15 cellular contexts compared by ENCODE assay signal in the genomic region with DNA sequence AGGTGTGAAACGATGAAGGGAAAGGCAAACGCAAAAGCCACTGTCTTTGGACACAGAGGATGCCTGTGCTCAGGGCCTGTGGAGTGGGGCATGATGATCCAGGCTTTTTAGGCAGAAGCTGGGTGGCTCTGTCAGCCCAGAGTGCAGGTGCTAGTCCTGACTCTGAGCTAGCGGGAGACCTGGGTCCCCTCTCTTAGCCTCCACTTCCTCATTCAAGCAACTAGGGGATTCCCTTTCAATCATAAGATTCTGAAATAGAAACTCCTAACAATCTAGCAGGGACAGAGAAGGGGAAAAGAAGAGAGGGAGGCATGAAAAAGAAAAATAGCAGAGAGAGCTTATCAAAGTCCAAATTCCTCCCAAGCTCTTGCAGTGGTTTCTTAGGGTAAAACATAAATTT. TPM values are rescaled to one million over a fixed set of nuclear protein-coding genes. Genes with fewer than 3 reads are reported as not detected.
DNase-seq lines count a peak whose midpoint lies in the region; ATAC-seq, FAIRE-seq and TF ChIP-seq lines count a peak whose summit lies in the region.
"Had no signal": no experiment of that assay in that cellular context is flagged by ENCODE, and none has a peak within 500 bp of the region (broad histone marks: within the 10 kb centered on the region; RNA-seq: fewer than 3 reads in every experiment).

No MANE protein-coding gene starts in this region.

- H3K27ac ChIP-seq in CD4-positive, alpha-beta memory T cell (ENCODE audit: low read depth, low read length), result no peak overlapping the region
- no peak overlapping the region for H3K27ac ChIP-seq in HepG2 (ENCODE audit: extremely low read length, insufficient read depth, low read length)
- H3K27ac ChIP-seq: C4-2B had no signal

- H3K36me3 ChIP-seq in CD4-positive, alpha-beta memory T cell (ENCODE audit: insufficient read depth, low read length), result no peaks in the 10 kb centered on the region
- H3K36me3 ChIP-seq in HepG2 (replicated peaks in 1 of 2; ENCODE audit: control insufficient read depth in 1 of 2, insufficient read depth in 2 of 2, low read length in 2 of 2), result no peaks in the 10 kb centered on the region
- H3K36me3 ChIP-seq: HAP-1 had no signal

- TF ChIP-seq CTCF in HepG2 (CRISPR knock-in tag; IDR thresholded peaks at IDR 0.05), result no peak

- CTCF ChIA-PET in CD4-positive, alpha-beta memory T cell (lab: Charles Lee; ENCODE audit: partially characterized antibody), result interaction anchor here (0.8 to 3.0 kb wide), 11 partner anchors 10 to 478 kb away, joined by 3 to 26 read pairs (median 4); no protein-coding TSS in a partner anchor
- CTCF ChIA-PET in activated CD4-positive, alpha-beta T cell treated with anti-CD3 and anti-CD28 coated beads, Interleukin-2, amount 10 ng/mL, durations not matched to agents 7 days and 5 days (lab: Charles Lee), result interaction anchor here (0.9 kb wide), 1 partner anchor 10 kb away, joined by 3 read pairs; no protein-coding TSS in a partner anchor
- CTCF ChIA-PET in HepG2 (lab: Yijun Ruan, JAX; ENCODE audit: low intra/inter-chr PET ratio, low total read pairs), result no interaction called here

- TF ChIP-seq EP300 in HepG2 (IDR thresholded peaks at IDR 0.05; ENCODE audit: low read depth in 2 of 2, low read length in 2 of 2) (no peak), HepG2 (CRISPR knock-in tag; IDR thresholded peaks at IDR 0.05; ENCODE audit: borderline replicate concordance) (no peak)

- H3K27me3 ChIP-seq in CD4-positive, alpha-beta memory T cell (ENCODE audit: insufficient read depth, low read length), result no peaks in the 10 kb centered on the region
- peaks cover 1 to 17% of the 10 kb centered on the region in 2 experiments; a peak in 3 of 5 replicates for H3K27me3 ChIP-seq in HepG2 (ENCODE audit: control insufficient read depth in 1 of 2, insufficient read depth in 2 of 2, low read length in 2 of 2)

- no peak overlapping the region for H3K9ac ChIP-seq in HepG2 (ENCODE audit: insufficient read depth, low read depth, low read length)

- H3K27ac Mint-ChIP-seq in CD4-positive, alpha-beta memory T cell, result peak overlapping the region; percentile 3 to 86 (median 57)
- H3K27ac Mint-ChIP-seq in activated CD4-positive, alpha-beta T cell treated with anti-CD3 and anti-CD28 coated beads, Interleukin-2, amount 10 ng/mL, durations not matched to agents 7 days and 5 days, result no peak overlapping the region

- POLR2A ChIA-PET in CD4-positive, alpha-beta memory T cell (lab: Charles Lee; ENCODE audit: partially characterized antibody), result interaction anchor here (0.6 to 1.7 kb wide), 4 partner anchors 26 to 498 kb away, joined by 3 to 6 read pairs (median 4); partner anchors contain the start of genes ADAT2 and PEX3
- POLR2A ChIA-PET in activated CD4-positive, alpha-beta T cell treated with anti-CD3 and anti-CD28 coated beads, Interleukin-2, amount 10 ng/mL, durations not matched to agents 7 days and 5 days (lab: Charles Lee), result no interaction called here
- POLR2A ChIA-PET in HepG2 (lab: Yijun Ruan, JAX), result no interaction called here

- H3K79me2 ChIP-seq in HepG2 (ENCODE audit: insufficient read depth, low read length), result no peaks in the 10 kb centered on the region

- no peaks in the 10 kb centered on the region for H4K20me1 ChIP-seq in HepG2 (ENCODE audit: insufficient read depth, low read length)

- H3K4me3 ChIP-seq in CD4-positive, alpha-beta memory T cell (ENCODE audit: low read length in 2 of 2), result no peak overlapping the region
- no peak overlapping the region for H3K4me3 ChIP-seq in HepG2 (replicated peaks in 1 of 3; ENCODE audit: insufficient read depth in 1 of 3, low read depth in 2 of 3, low read length in 3 of 3)
- H3K4me3 ChIP-seq: HAP-1 had no signal

- TF ChIP-seq POLR2A in HepG2 (IDR thresholded peaks at IDR 0.05; ENCODE audit: insufficient read depth in 1 of 2, low read depth in 2 of 2, low read length in 2 of 2), result no peak

- no peak overlapping the region for H3K4me2 ChIP-seq in HepG2 (ENCODE audit: low read depth, low read length)

- intact Hi-C loops in CD4-positive, alpha-beta memory T cell (cut with micrococcal nuclease), result loop anchor here (1.0 to 5.0 kb wide), 4 partner anchors 206 to 1060 kb away; no protein-coding TSS in a partner anchor
- intact Hi-C loops in HepG2 (cut with micrococcal nuclease; ENCODE audit: unreplicated experiment), result no loop called here

- no peak for TF ChIP-seq RAD21 in HepG2 (CRISPR knock-in tag; IDR thresholded peaks at IDR 0.05)

- no peak overlapping the region for H2AFZ ChIP-seq in HepG2 (ENCODE audit: low read length)

- FAIRE-seq in HepG2 (lab: Jason Lieb, UNC), result no peak

- ATAC-seq in GM19043 (IDR thresholded peaks at IDR 0.05; ENCODE audit: low read depth, unreplicated experiment), result peak; percentile 64
- ATAC-seq in HG02763 (IDR thresholded peaks at IDR 0.05; ENCODE audit: unreplicated experiment), result peak; percentile 70
- ATAC-seq in HG03575 (IDR thresholded peaks at IDR 0.05; ENCODE audit: extremely low read depth, insufficient number of reproducible peaks, low FRiP score, unreplicated experiment), result peak; percentile 49
- no peak for ATAC-seq in HepG2

- BruUV-seq in HepG2 (replicated peaks; lab: Mats Ljungman, UMichigan), result no TSS peak

- H3K9me3 ChIP-seq in CD4-positive, alpha-beta memory T cell (ENCODE audit: control insufficient read depth in 1 of 2, low read length in 2 of 2), result no peaks in the 10 kb centered on the region
- H3K9me3 ChIP-seq in HepG2 (ENCODE audit: low read length), result no peaks in the 10 kb centered on the region
- H3K9me3 ChIP-seq: HAP-1 had no signal

- peaks cover 6% of the 10 kb centered on the region for H3K4me1 ChIP-seq in CD4-positive, alpha-beta memory T cell (ENCODE audit: insufficient read depth, low read length)
- peaks cover 12% of the 10 kb centered on the region; the same call in 1 of the 2 replicates for H3K4me1 ChIP-seq in HepG2 (ENCODE audit: insufficient read depth, low read length)
- H3K4me1 ChIP-seq: HAP-1 had no signal

- no peaks in the 10 kb centered on the region for H3K27me3 Mint-ChIP-seq in CD4-positive, alpha-beta memory T cell
- H3K27me3 Mint-ChIP-seq in activated CD4-positive, alpha-beta T cell treated with anti-CD3 and anti-CD28 coated beads, Interleukin-2, amount 10 ng/mL, durations not matched to agents 7 days and 5 days, result no peaks in the 10 kb centered on the region

- H3K36me3 Mint-ChIP-seq in CD4-positive, alpha-beta memory T cell, result peaks cover 0 to 4% of the 10 kb centered on the region in 2 donors
- no peaks in the 10 kb centered on the region for H3K36me3 Mint-ChIP-seq in activated CD4-positive, alpha-beta T cell treated with anti-CD3 and anti-CD28 coated beads, Interleukin-2, amount 10 ng/mL, durations not matched to agents 7 days and 5 days (ENCODE audit: low read depth)

- 31% methylated on average over 3 of the region's 3 CpGs for WGBS in HepG2 (ENCODE audit: low lambda C conversion rate)

- DNase-seq in CD4-positive, alpha-beta memory T cell, result no peak
- no peak for DNase-seq in hippocampal formation (lab: John Stamatoyannopoulos, UW)
- DNase-seq in activated CD4-positive, alpha-beta T cell treated with anti-CD3 and anti-CD28 coated beads, Interleukin-2, amount 10 ng/mL, durations not matched to agents 7 days and 5 days, result no peak
- no peak for DNase-seq in HepG2 (ENCODE audit: low spot score)
- DNase-seq in AG20443 (ENCODE audit: low spot score), result no peak
- DNase-seq: central memory CD4-positive, alpha-beta T cell; foreskin fibroblast; NCI-H1092 treated with DMSO at 0.1 percent for 48 hours; SIG-M5; stimulated activated CD4-positive, alpha-beta T cell treated with anti-CD3 and anti-CD28 coated beads, Interleukin-1b, Interleukin-23, amount 100 ng/mL, for 48 hours had no signal

- no peak overlapping the region for H3K4me3 Mint-ChIP-seq in CD4-positive, alpha-beta memory T cell
- H3K4me3 Mint-ChIP-seq in activated CD4-positive, alpha-beta T cell treated with anti-CD3 and anti-CD28 coated beads, Interleukin-2, amount 10 ng/mL, durations not matched to agents 7 days and 5 days, result no peak overlapping the region

- no peaks in the 10 kb centered on the region for H3K9me3 Mint-ChIP-seq in CD4-positive, alpha-beta memory T cell
- H3K9me3 Mint-ChIP-seq in activated CD4-positive, alpha-beta T cell treated with anti-CD3 and anti-CD28 coated beads, Interleukin-2, amount 10 ng/mL, durations not matched to agents 7 days and 5 days, result no peaks in the 10 kb centered on the region

- in situ Hi-C loops in HepG2 (cut with HindIII; ENCODE audit: extremely low pct_ligation_motif_present, low pct_unique_long_range_greater_than_20kb), result no loop called here

- peaks cover 13 to 20% (median 16%) of the 10 kb centered on the region in 4 donors for H3K4me1 Mint-ChIP-seq in CD4-positive, alpha-beta memory T cell
- peaks cover 8% of the 10 kb centered on the region for H3K4me1 Mint-ChIP-seq in activated CD4-positive, alpha-beta T cell treated with anti-CD3 and anti-CD28 coated beads, Interleukin-2, amount 10 ng/mL, durations not matched to agents 7 days and 5 days

RNA-seq across cellular contexts. Expression of gene HIVEP2, which starts 7.6 kb away (rescaled TPM):
- total RNA-seq in CD4-positive, alpha-beta memory T cell, result 10 to 100 TPM; 90.6 to 92.7 TPM
- 10 to 100 TPM in 1 of 2 donors, 1 to 10 TPM in 1; 5.0 to 22.9 TPM for polyA plus RNA-seq in CD4-positive, alpha-beta memory T cell
- total RNA-seq in activated CD4-positive, alpha-beta T cell treated with anti-CD3 and anti-CD28 coated beads, Interleukin-2, amount 10 ng/mL, durations not matched to agents 7 days and 5 days, result 10 to 100 TPM; 30.2 to 35.4 TPM
- 3.4 and 5.4 TPM in 2 replicates for total RNA-seq in HepG2 (2016; rRNA removed; fragmentation: Illumina TruSeq; extraction: Trizol)
- 0.30 and 1.5 TPM in 2 replicates for total RNA-seq in HepG2 (2016; cell fraction: cytosol; rRNA removed; fragmentation: Illumina TruSeq; extraction: Trizol; ENCODE audit: low read depth)
- total RNA-seq in HepG2 (2016; cell fraction: insoluble cytoplasmic fraction; rRNA removed; fragmentation: Illumina TruSeq; extraction: Trizol), result 4.1 TPM in 2 replicates
- 1.2 and 1.8 TPM in 2 replicates for total RNA-seq in HepG2 (2016; cell fraction: membrane; rRNA removed; fragmentation: Illumina TruSeq; extraction: Trizol)
- total RNA-seq in HepG2 (2016; cell fraction: nucleus; rRNA removed; fragmentation: Illumina TruSeq; extraction: Trizol), result 4.9 and 5.6 TPM in 2 replicates
- polyA plus RNA-seq in HepG2 (2011; rRNA removed), result 12.8 and 12.9 TPM in 2 replicates
- 6.4 and 8.1 TPM in 2 replicates for polyA plus RNA-seq in HepG2 (2011; cell fraction: cytosol; rRNA removed)
- 27.7 and 28.6 TPM in 2 replicates for polyA plus RNA-seq in HepG2 (2011; cell fraction: nucleus; rRNA removed)
- polyA plus RNA-seq in HepG2 (2012), result 14.5 and 17.1 TPM in 2 replicates
- polyA plus RNA-seq in HepG2 (2016; cell fraction: cytosol; fragmentation: Illumina TruSeq; extraction: Trizol; ENCODE audit: low read depth), result 0.05 and 0.18 TPM in 2 replicates
- polyA plus RNA-seq in HepG2 (2016; cell fraction: insoluble cytoplasmic fraction; fragmentation: Illumina TruSeq; extraction: Trizol; ENCODE audit: low read depth), result 2.4 and 2.5 TPM in 2 replicates
- polyA plus RNA-seq in HepG2 (2016; cell fraction: membrane; fragmentation: Illumina TruSeq; extraction: Trizol; ENCODE audit: low read depth), result 0.22 and 0.25 TPM in 2 replicates
- polyA plus RNA-seq in HepG2 (2016; cell fraction: nucleus; fragmentation: Illumina TruSeq; extraction: Trizol; ENCODE audit: insufficient read depth, low read depth), result 6.9 and 8.3 TPM in 2 replicates
- 3.8 and 23.2 TPM in 2 replicates for polyA minus RNA-seq in HepG2 (2011; rRNA and poly(A)+ RNA removed; ENCODE audit: low replicate concordance)
- polyA minus RNA-seq in HepG2 (2011; cell fraction: cytosol; rRNA and poly(A)+ RNA removed), result 12.5 and 18.3 TPM in 2 replicates
- polyA minus RNA-seq in HepG2 (2011; cell fraction: nucleus; rRNA and poly(A)+ RNA removed), result 35.8 and 45.4 TPM in 2 replicates
